In the genomic region with DNA sequence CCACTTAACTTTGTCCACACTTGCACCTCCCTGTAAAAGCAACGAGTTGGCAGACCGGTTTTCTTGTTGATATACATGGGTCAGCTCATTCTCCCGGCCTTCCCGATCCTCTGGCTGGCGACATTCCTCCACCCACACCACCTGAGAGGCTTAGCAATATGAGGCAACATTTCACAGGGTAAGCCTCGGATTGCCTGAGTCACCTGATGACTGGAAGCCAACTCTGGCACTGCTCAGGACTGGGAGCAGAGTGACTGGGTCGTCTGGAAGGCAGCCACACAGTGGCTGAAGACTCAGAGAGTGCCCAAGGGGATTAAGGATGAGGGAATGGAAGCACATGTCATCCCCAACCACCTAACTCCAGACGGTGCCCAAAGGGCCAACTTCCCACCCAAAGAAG, we compare ENCODE assay signal across 14 cellular contexts. TPM values are rescaled to one million over a fixed set of nuclear protein-coding genes. Genes with fewer than 3 reads are reported as not detected.
DNase-seq lines count a peak whose midpoint lies in the region; ATAC-seq and TF ChIP-seq lines count a peak whose summit lies in the region.
"Had no signal": no experiment of that assay in that cellular context is flagged by ENCODE, and none has a peak within 500 bp of the region (broad histone marks: within the 10 kb centered on the region; RNA-seq: fewer than 3 reads in every experiment).

No MANE protein-coding gene starts in this region.

- POLR2A ChIA-PET in MCF 10A (lab: Yijun Ruan, JAX): interaction anchor here (0.6 to 2.6 kb wide), 9 partner anchors 10 to 192 kb away, joined by 3 to 16 read pairs (median 3); a partner anchor contains a TSS

- H3K27me3 Mint-ChIP-seq in MCF 10A (ENCODE audit: insufficient read depth, unreplicated experiment): no peaks in the 10 kb centered on the region
- H3K27me3 Mint-ChIP-seq in chondrocyte (ENCODE audit: low read depth): peaks cover 4% of the 10 kb centered on the region
- H3K27me3 Mint-ChIP-seq in stimulated activated memory B cell treated with anti-CD40 and anti-IgM and Interleukin-4, amounts not matched to agents 10 μg/mL and 1 μg/mL and 100 μg/mL, for 72 hours: peaks cover 30% of the 10 kb centered on the region

- ATAC-seq in lower lobe of right lung: peak; percentile 95 to 97
- ATAC-seq in stimulated activated memory B cell treated with anti-CD40 and anti-IgM and Interleukin-4, amounts not matched to agents 10 μg/mL and 1 μg/mL and 100 μg/mL, for 72 hours: no peak
- ATAC-seq in GM21528 (IDR thresholded peaks at IDR 0.05; ENCODE audit: low FRiP score, unreplicated experiment): no peak
- ATAC-seq: effector memory CD8-positive, alpha-beta T cell; right cardiac atrium had no signal

- no peak overlapping the region for H3K4me3 Mint-ChIP-seq in MCF 10A (ENCODE audit: unreplicated experiment)
- H3K4me3 Mint-ChIP-seq in chondrocyte (ENCODE audit: unreplicated experiment): no peak overlapping the region
- no peak overlapping the region for H3K4me3 Mint-ChIP-seq in stimulated activated memory B cell treated with anti-CD40 and anti-IgM and Interleukin-4, amounts not matched to agents 10 μg/mL and 1 μg/mL and 100 μg/mL, for 72 hours
- H3K4me3 Mint-ChIP-seq: effector memory CD8-positive, alpha-beta T cell had no signal

- H3K4me3 ChIP-seq in lower lobe of right lung: no peak overlapping the region
- H3K4me3 ChIP-seq: tibial nerve had no signal

- no peaks in the 10 kb centered on the region for H3K27me3 ChIP-seq in lower lobe of right lung (ENCODE audit: low read depth)
- H3K27me3 ChIP-seq: tibial nerve had no signal

- no peak overlapping the region for H3K27ac Mint-ChIP-seq in MCF 10A (ENCODE audit: low read depth, unreplicated experiment)
- H3K27ac Mint-ChIP-seq in chondrocyte (ENCODE audit: unreplicated experiment): no peak overlapping the region
- H3K27ac Mint-ChIP-seq in stimulated activated memory B cell treated with anti-CD40 and anti-IgM and Interleukin-4, amounts not matched to agents 10 μg/mL and 1 μg/mL and 100 μg/mL, for 72 hours: no peak overlapping the region
- H3K27ac Mint-ChIP-seq: effector memory CD8-positive, alpha-beta T cell had no signal

- H3K9me3 ChIP-seq in lower lobe of right lung: no peaks in the 10 kb centered on the region
- H3K9me3 ChIP-seq: tibial nerve had no signal

- peaks cover 17% of the 10 kb centered on the region for H3K4me1 Mint-ChIP-seq in MCF 10A (ENCODE audit: insufficient read depth, unreplicated experiment)
- no peaks in the 10 kb centered on the region for H3K4me1 Mint-ChIP-seq in chondrocyte (ENCODE audit: low read depth)
- peaks cover 11% of the 10 kb centered on the region for H3K4me1 Mint-ChIP-seq in stimulated activated memory B cell treated with anti-CD40 and anti-IgM and Interleukin-4, amounts not matched to agents 10 μg/mL and 1 μg/mL and 100 μg/mL, for 72 hours

- DNase-seq in AG08395 (ENCODE audit: low spot score) (peak; percentile 65), HT-29 (ENCODE audit: low spot score) (peak; percentile 84), MCF 10A (ENCODE audit: unreplicated experiment) (peak; percentile 95), lower lobe of right lung (peak; percentile 78), chondrocyte (ENCODE audit: low spot score) (no peak), NCI-H1694 treated with DMSO at 0.1 percent for 48 hours (lab: John Stamatoyannopoulos, UW) (no peak)
- DNase-seq: AML-193; amygdala; effector memory CD8-positive, alpha-beta T cell; NCI-H2171 treated with DMSO at 0.1 percent for 48 hours; right cardiac atrium had no signal

- no TSS peak for BruUV-seq in MCF 10A (replicated peaks; lab: Mats Ljungman, UMichigan)

- H3K4me1 ChIP-seq in lower lobe of right lung: peaks cover 7% of the 10 kb centered on the region
- H3K4me1 ChIP-seq: tibial nerve had no signal

- TF ChIP-seq CTCF in MCF 10A (IDR thresholded peaks at IDR 0.05; ENCODE audit: unreplicated experiment) (no peak), lower lobe of right lung (IDR thresholded peaks at IDR 0.05) (no peak), chondrocyte (IDR thresholded peaks at IDR 0.05) (no peak)

- intact Hi-C loops in MCF 10A (cut with micrococcal nuclease): no loop called here
- intact Hi-C loops in lower lobe of right lung (cut with DNase I): no loop called here

- H3K9me3 Mint-ChIP-seq in MCF 10A (ENCODE audit: unreplicated experiment) (no peaks in the 10 kb centered on the region), chondrocyte (ENCODE audit: low read depth) (peaks cover 4% of the 10 kb centered on the region)
- peaks cover 3% of the 10 kb centered on the region for H3K9me3 Mint-ChIP-seq in stimulated activated memory B cell treated with anti-CD40 and anti-IgM and Interleukin-4, amounts not matched to agents 10 μg/mL and 1 μg/mL and 100 μg/mL, for 72 hours
- H3K9me3 Mint-ChIP-seq: effector memory CD8-positive, alpha-beta T cell had no signal

- H3K36me3 Mint-ChIP-seq in MCF 10A (ENCODE audit: insufficient read depth, unreplicated experiment) (no peaks in the 10 kb centered on the region), chondrocyte (ENCODE audit: low read depth) (no peaks in the 10 kb centered on the region)
- H3K36me3 Mint-ChIP-seq in stimulated activated memory B cell treated with anti-CD40 and anti-IgM and Interleukin-4, amounts not matched to agents 10 μg/mL and 1 μg/mL and 100 μg/mL, for 72 hours: peaks cover 36% of the 10 kb centered on the region

- no peak overlapping the region for H3K27ac ChIP-seq in lower lobe of right lung
- H3K27ac ChIP-seq: tibial nerve had no signal

- CTCF ChIA-PET in MCF 10A (lab: Yijun Ruan, JAX): interaction anchor here (0.6 to 1.7 kb wide), 5 partner anchors 13 to 459 kb away, joined by 3 to 7 read pairs (median 3); no protein-coding TSS in a partner anchor

- no peaks in the 10 kb centered on the region for H3K36me3 ChIP-seq in lower lobe of right lung
- H3K36me3 ChIP-seq: tibial nerve had no signal

RNA-seq across cellular contexts. Expression of a gene that starts 9.8 kb away (rescaled TPM):
- 1.3 and 1.8 TPM in 2 replicates for total RNA-seq in HT-29 (2014; rRNA removed; shearing (Covaris generic))
- total RNA-seq in MCF 10A (2022) (8.8 and 17.0 TPM in 2 replicates), lower lobe of right lung (16.2 TPM), chondrocyte (5.9 to 6.9 TPM (median 6.1 TPM) in 3 replicates)

RNA-seq across cellular contexts. Expression of a gene that starts 43.3 kb away (rescaled TPM):
- total RNA-seq in HT-29 (2014; rRNA removed; shearing (Covaris generic)): 32.9 and 34.8 TPM in 2 replicates
- 21.0 and 25.6 TPM in 2 replicates for total RNA-seq in MCF 10A (2022)
- 17.9 TPM for total RNA-seq in lower lobe of right lung
- 19.1 to 21.3 TPM (median 19.4 TPM) in 3 replicates for total RNA-seq in chondrocyte

Comparison
In these comparisons a context has a peak if more than half of its experiments do, and no peak if none do; other contexts are left out.
1. DNase-seq: peak in AG08395 (single experiment), HT-29 (single experiment), MCF 10A (single experiment) and lower lobe of right lung (single experiment); none in chondrocyte (single experiment) and NCI-H1694 treated with DMSO at 0.1 percent for 48 hours (single experiment).
2. ATAC-seq: peak in lower lobe of right lung (2 of 2); none in stimulated activated memory B cell treated with anti-CD40 and anti-IgM and Interleukin-4, amounts not matched to agents 10 μg/mL and 1 μg/mL and 100 μg/mL, for 72 hours (single experiment) and GM21528 (single experiment).